In the genomic region with DNA sequence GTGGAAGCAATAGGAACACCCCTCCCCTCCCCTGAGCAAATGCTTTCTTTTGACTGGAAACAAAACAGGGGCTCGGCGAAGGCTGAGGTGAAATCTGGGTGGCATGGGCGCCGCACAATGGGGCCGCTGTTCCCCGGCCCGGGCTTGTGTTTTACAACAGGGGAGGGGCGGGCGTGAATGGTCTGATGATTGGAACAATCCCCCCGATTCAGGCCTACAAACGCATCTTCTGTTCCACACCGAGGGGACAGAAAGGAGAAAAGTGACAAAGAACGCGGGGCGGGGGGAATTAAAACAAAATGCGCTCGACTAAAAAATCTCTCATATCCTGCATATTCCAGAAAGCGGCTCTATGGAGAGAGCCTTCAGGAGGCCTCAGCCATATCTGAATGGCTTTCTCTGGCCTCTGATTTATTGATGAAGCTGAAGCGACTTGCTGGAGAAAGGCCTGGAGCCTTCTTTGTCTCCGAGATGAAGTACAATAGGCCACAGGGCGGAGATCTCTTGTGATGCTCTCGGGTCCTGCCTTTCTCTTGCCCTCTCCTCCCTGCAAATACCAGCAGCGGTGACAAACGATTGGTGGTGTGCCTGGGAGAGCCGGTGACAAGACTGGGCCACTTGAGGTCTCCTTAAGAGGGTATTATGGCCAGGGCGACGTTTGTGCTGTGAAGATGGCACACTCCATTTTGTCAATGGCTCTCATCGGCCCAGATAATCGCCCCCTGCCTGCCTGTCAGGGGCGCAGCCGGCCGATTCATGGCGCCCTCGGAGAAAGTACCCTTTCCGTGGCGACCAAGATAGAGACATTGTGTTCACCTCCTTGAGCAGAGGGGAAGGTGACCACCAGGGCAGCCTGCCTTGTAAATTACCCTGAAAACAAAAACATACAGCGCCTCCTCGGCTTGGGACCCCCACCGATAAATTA, we compare ENCODE assay signal across 29 cellular contexts. TPM values are rescaled to one million over a fixed set of nuclear protein-coding genes. Genes with fewer than 3 reads are reported as not detected.
DNase-seq lines count a peak whose midpoint lies in the region; ATAC-seq lines count a peak whose summit lies in the region.
"Had no signal": no experiment of that assay in that cellular context is flagged by ENCODE, and none has a peak within 500 bp of the region (broad histone marks: within the 10 kb centered on the region; RNA-seq: fewer than 3 reads in every experiment).

No MANE protein-coding gene starts in this region.

- H3K36me3 Mint-ChIP-seq in natural killer cell treated with Interleukin-12 subunit alpha and Interleukin-12 subunit beta and Interleukin-15 and Interleukin-18, amount 100 ng/mL, for 72 hours: no peaks in the 10 kb centered on the region
- H3K36me3 Mint-ChIP-seq in activated CD4-positive, alpha-beta T cell treated with anti-CD3 and anti-CD28 coated beads, Interleukin-2, amount 10 ng/mL, durations not matched to agents 24 days and 14 days (ENCODE audit: low read depth): no peaks in the 10 kb centered on the region
- H3K36me3 Mint-ChIP-seq: stimulated activated effector memory CD8-positive, alpha-beta T cell treated with anti-CD3 and anti-CD28 coated beads, Interleukin-12 subunit alpha, Interleukin-12 subunit beta, amount 100 ng/mL, for 72 hours; T-cell had no signal

- intact Hi-C loops in activated CD4-positive, alpha-beta T cell treated with anti-CD3 and anti-CD28 coated beads, Interleukin-2, amount 10 ng/mL, durations not matched to agents 24 days and 14 days (cut with micrococcal nuclease): no loop called here

- peaks cover 0 to 3% of the 10 kb centered on the region in 2 donors for H3K4me1 Mint-ChIP-seq in natural killer cell treated with Interleukin-12 subunit alpha and Interleukin-12 subunit beta and Interleukin-15 and Interleukin-18, amount 100 ng/mL, for 72 hours (ENCODE audit: low read depth in 2 of 2)
- no peaks in the 10 kb centered on the region for H3K4me1 Mint-ChIP-seq in activated CD4-positive, alpha-beta T cell treated with anti-CD3 and anti-CD28 coated beads, Interleukin-2, amount 10 ng/mL, durations not matched to agents 24 days and 14 days
- H3K4me1 Mint-ChIP-seq: activated CD4-positive, alpha-beta memory T cell treated with anti-CD3 and anti-CD28 coated beads, Interleukin-2, amount 10 ng/mL, durations not matched to agents 7 days and 5 days; stimulated activated effector memory CD8-positive, alpha-beta T cell treated with anti-CD3 and anti-CD28 coated beads, Interleukin-12 subunit alpha, Interleukin-12 subunit beta, amount 100 ng/mL, for 72 hours; T-cell had no signal

- H3K4me3 Mint-ChIP-seq in natural killer cell treated with Interleukin-12 subunit alpha and Interleukin-12 subunit beta and Interleukin-15 and Interleukin-18, amount 100 ng/mL, for 72 hours: no peak overlapping the region
- H3K4me3 Mint-ChIP-seq in activated CD4-positive, alpha-beta T cell treated with anti-CD3 and anti-CD28 coated beads, Interleukin-2, amount 10 ng/mL, durations not matched to agents 24 days and 14 days: no peak overlapping the region
- H3K4me3 Mint-ChIP-seq: activated CD4-positive, alpha-beta memory T cell treated with anti-CD3 and anti-CD28 coated beads, Interleukin-2, amount 10 ng/mL, durations not matched to agents 7 days and 5 days; stimulated activated effector memory CD8-positive, alpha-beta T cell treated with anti-CD3 and anti-CD28 coated beads, Interleukin-12 subunit alpha, Interleukin-12 subunit beta, amount 100 ng/mL, for 72 hours; T-cell had no signal

- H3K27ac ChIP-seq in cingulate gyrus (ENCODE audit: low read depth, low read length): peak overlapping the region; percentile 99
- H3K27ac ChIP-seq: BLaER1 treated with 17β-estradiol and CSF1 and Interleukin-3, amounts not matched to agents 10 nM and 100 nM; body of pancreas; KMS-11; lower lobe of right lung; right atrium auricular region; SJCRH30; suprapubic skin had no signal

- H3K27ac Mint-ChIP-seq in natural killer cell treated with Interleukin-12 subunit alpha and Interleukin-12 subunit beta and Interleukin-15 and Interleukin-18, amount 100 ng/mL, for 72 hours: no peak overlapping the region
- no peak overlapping the region for H3K27ac Mint-ChIP-seq in activated CD4-positive, alpha-beta T cell treated with anti-CD3 and anti-CD28 coated beads, Interleukin-2, amount 10 ng/mL, durations not matched to agents 24 days and 14 days
- H3K27ac Mint-ChIP-seq: activated CD4-positive, alpha-beta memory T cell treated with anti-CD3 and anti-CD28 coated beads, Interleukin-2, amount 10 ng/mL, durations not matched to agents 7 days and 5 days; stimulated activated effector memory CD8-positive, alpha-beta T cell treated with anti-CD3 and anti-CD28 coated beads, Interleukin-12 subunit alpha, Interleukin-12 subunit beta, amount 100 ng/mL, for 72 hours had no signal

- H3K27me3 Mint-ChIP-seq in natural killer cell treated with Interleukin-12 subunit alpha and Interleukin-12 subunit beta and Interleukin-15 and Interleukin-18, amount 100 ng/mL, for 72 hours: peaks cover 21 to 25% of the 10 kb centered on the region in 2 donors
- peaks cover 13% of the 10 kb centered on the region for H3K27me3 Mint-ChIP-seq in activated CD4-positive, alpha-beta T cell treated with anti-CD3 and anti-CD28 coated beads, Interleukin-2, amount 10 ng/mL, durations not matched to agents 24 days and 14 days

- DNase-seq in NCI-H187 treated with DMSO at 0.1 percent for 48 hours (lab: John Stamatoyannopoulos, UW) (peak; percentile 56), left kidney (ENCODE audit: low read depth, low spot score) (peak; percentile 43), putamen (ENCODE audit: low spot score) (peak; percentile 90), dedifferentiated amniotic fluid mesenchymal stem cell (ENCODE audit: extremely low spot score) (no peak)
- DNase-seq in natural killer cell treated with Interleukin-12 subunit alpha and Interleukin-12 subunit beta and Interleukin-15 and Interleukin-18, amount 100 ng/mL, for 72 hours (ENCODE audit: low spot score): no peak
- no peak for DNase-seq in activated CD4-positive, alpha-beta T cell treated with anti-CD3 and anti-CD28 coated beads, Interleukin-2, amount 10 ng/mL, durations not matched to agents 24 days and 14 days
- DNase-seq: activated CD4-positive, alpha-beta memory T cell treated with anti-CD3 and anti-CD28 coated beads, Interleukin-2, amount 10 ng/mL, durations not matched to agents 7 days and 5 days; activated gamma-delta T cell; activated T-cell treated with anti-CD3 and anti-CD28 coated beads for 4 hours; body of pancreas; effector memory CD4-positive, alpha-beta T cell; lower lobe of right lung; NCI-H1417 treated with DMSO at 0.1 percent for 48 hours; NCI-H2171; NCI-H510A treated with DMSO at 0.1 percent for 48 hours; NK-92 treated with Interleukin-12 subunit alpha and Interleukin-12 subunit beta, amount 100 ng/mL, for 24 hours; SJCRH30; stimulated activated CD4-positive, alpha-beta T cell treated with anti-CD3 and anti-CD28 coated beads, Interleukin-2, amount 100 ng/mL, for 48 hours; T-cell had no signal

- no peaks in the 10 kb centered on the region for H3K9me3 Mint-ChIP-seq in natural killer cell treated with Interleukin-12 subunit alpha and Interleukin-12 subunit beta and Interleukin-15 and Interleukin-18, amount 100 ng/mL, for 72 hours
- no peaks in the 10 kb centered on the region for H3K9me3 Mint-ChIP-seq in activated CD4-positive, alpha-beta T cell treated with anti-CD3 and anti-CD28 coated beads, Interleukin-2, amount 10 ng/mL, durations not matched to agents 24 days and 14 days
- H3K9me3 Mint-ChIP-seq: activated CD4-positive, alpha-beta memory T cell treated with anti-CD3 and anti-CD28 coated beads, Interleukin-2, amount 10 ng/mL, durations not matched to agents 7 days and 5 days; stimulated activated effector memory CD8-positive, alpha-beta T cell treated with anti-CD3 and anti-CD28 coated beads, Interleukin-12 subunit alpha, Interleukin-12 subunit beta, amount 100 ng/mL, for 72 hours; T-cell had no signal

- no peak for ATAC-seq in natural killer cell treated with Interleukin-12 subunit alpha and Interleukin-12 subunit beta and Interleukin-15 and Interleukin-18, amount 100 ng/mL, for 72 hours
- ATAC-seq: activated CD4-positive, CD25-positive, alpha-beta regulatory T cell treated with anti-CD3 and anti-CD28 coated beads, Interleukin-2, amount 50 U/mL, for 24 hours; body of pancreas; esophagus mucosa; lower lobe of right lung; Panc1; stimulated activated effector memory CD8-positive, alpha-beta T cell treated with anti-CD3 and anti-CD28 coated beads, Interleukin-12 subunit alpha, Interleukin-12 subunit beta, amount 100 ng/mL, for 72 hours; T-cell had no signal

RNA-seq across cellular contexts. Expression of gene OLIG2, which starts 47.1 kb away (rescaled TPM):
- not detected for total RNA-seq in natural killer cell treated with Interleukin-12 subunit alpha and Interleukin-12 subunit beta and Interleukin-15 and Interleukin-18, amount 100 ng/mL, for 72 hours
- not detected in 2 replicates for total RNA-seq in activated CD4-positive, alpha-beta T cell treated with anti-CD3 and anti-CD28 coated beads, Interleukin-2, amount 10 ng/mL, durations not matched to agents 24 days and 14 days
- total RNA-seq: activated CD4-positive, alpha-beta memory T cell treated with anti-CD3 and anti-CD28 coated beads, Interleukin-2, amount 10 ng/mL, durations not matched to agents 7 days and 5 days; body of pancreas; esophagus mucosa; HT1080; lower lobe of right lung; right atrium auricular region; suprapubic skin; T-cell had no signal

Comparison
In these comparisons a context has a peak if more than half of its experiments do, and no peak if none do; other contexts are left out.
1. DNase-seq: peak in NCI-H187 treated with DMSO at 0.1 percent for 48 hours (single experiment), left kidney (single experiment) and putamen (single experiment); none in dedifferentiated amniotic fluid mesenchymal stem cell (single experiment), natural killer cell treated with Interleukin-12 subunit alpha and Interleukin-12 subunit beta and Interleukin-15 and Interleukin-18, amount 100 ng/mL, for 72 hours (single experiment) and activated CD4-positive, alpha-beta T cell treated with anti-CD3 and anti-CD28 coated beads, Interleukin-2, amount 10 ng/mL, durations not matched to agents 24 days and 14 days (single experiment).